34 cellular contexts compared by ENCODE assay signal in genomic region chr3:67433109-67433508, GRCh38.
"Had no signal": no experiment of that assay in that cellular context is flagged by ENCODE, and none has a peak within 500 bp of the region (broad histone marks: within the 10 kb centered on the region; RNA-seq: fewer than 3 reads in every experiment).

No MANE protein-coding gene starts in this region.

- H3K36me3 ChIP-seq: adrenal gland, brain microvascular endothelial cell, breast epithelium had no signal

- DNase-seq: activated B cell treated with CpG ODN at 0.5 μM for 24 hours; activated CD4-positive, alpha-beta memory T cell treated with anti-CD3 and anti-CD28 coated beads for 36 hours; activated CD4-positive, alpha-beta T cell treated with anti-CD3 and anti-CD28 coated beads for 4 hours; activated CD4-positive, alpha-beta T cell treated with anti-CD3 and anti-CD28 coated beads, Interleukin-2, amount 10 ng/mL, durations not matched to agents 24 days and 14 days; activated CD4-positive, alpha-beta T cell treated with anti-CD3 and anti-CD28 coated beads, Interleukin-2, amount 50 U/mL, for 1 hour; activated CD4-positive, alpha-beta T cell treated with anti-CD3 and anti-CD28 coated beads, Interleukin-2, amount 50 U/mL, for 4 hours; activated CD4-positive, CD25-positive, alpha-beta regulatory T cell treated with anti-CD3 and anti-CD28 coated beads, Interleukin-2, amount 50 U/mL, for 72 hours; activated CD8-positive, alpha-beta memory T cell treated with anti-CD3 and anti-CD28 coated beads, Interleukin-2, amount 50 U/mL, for 4 hours; activated CD8-positive, alpha-beta T cell treated with anti-CD3 and anti-CD28 coated beads for 36 hours; activated effector memory CD4-positive, alpha-beta T cell treated with anti-CD3 and anti-CD28 coated beads, Interleukin-2, amount 50 U/mL, for 16 hours; activated gamma-delta T cell treated with Interleukin-2 at 50 U/mL for 16 hours; activated naive CD4-positive, alpha-beta T cell; activated naive CD4-positive, alpha-beta T cell treated with anti-CD3 and anti-CD28 coated beads for 36 hours; activated naive CD4-positive, alpha-beta T cell treated with anti-CD3 and anti-CD28 coated beads, Interleukin-2, amount 50 U/mL, for 16 hours; activated naive CD8-positive, alpha-beta T cell treated with anti-CD3 and anti-CD28 coated beads for 36 hours; activated T-cell treated with anti-CD3 and anti-CD28 coated beads for 4 hours; activated T-cell treated with anti-CD3 and anti-CD28 coated beads, Interleukin-2, amount 50 U/mL, for 1 hour; activated T-cell treated with anti-CD3 and anti-CD28 coated beads, Interleukin-2, amount 50 U/mL, for 4 hours; activated T-cell treated with anti-CD3 and anti-CD28 coated beads, Interleukin-2, amount 50 U/mL, for 72 hours; adrenal gland; amniotic stem cell; aorta; body of pancreas; brain microvascular endothelial cell; central memory CD4-positive, alpha-beta T cell; T-helper 2 cell; T-helper 9 cell had no signal

- ATAC-seq: activated CD8-positive, alpha-beta T cell treated with anti-CD3 and anti-CD28 coated beads for 36 hours; activated naive CD4-positive, alpha-beta T cell treated with anti-CD3 and anti-CD28 coated beads, Interleukin-2, amount 50 U/mL, for 72 hours; activated T-cell treated with anti-CD3 and anti-CD28 coated beads, Interleukin-2, amount 50 U/mL, for 4 hours; activated T-cell treated with anti-CD3 and anti-CD28 coated beads, Interleukin-2, amount 50 U/mL, for 72 hours; activated T-helper 17 cell treated with anti-CD3 and anti-CD28 coated beads, Interleukin-2, amount 50 U/mL, for 72 hours; body of pancreas had no signal

- H3K27me3 ChIP-seq: adrenal gland, body of pancreas, brain microvascular endothelial cell, breast epithelium had no signal

- H3K4me3 ChIP-seq: adrenal gland, body of pancreas, breast epithelium had no signal

- H3K9me3 ChIP-seq: adrenal gland, body of pancreas, breast epithelium had no signal

- H3K27ac Mint-ChIP-seq: activated B cell treated with CpG ODN at 0.5 μM for 24 hours; activated CD4-positive, alpha-beta memory T cell treated with anti-CD3 and anti-CD28 coated beads for 36 hours; activated CD4-positive, alpha-beta T cell treated with anti-CD3 and anti-CD28 coated beads, Interleukin-2, amount 10 ng/mL, durations not matched to agents 24 days and 14 days; activated CD8-positive, alpha-beta T cell treated with anti-CD3 and anti-CD28 coated beads for 36 hours; activated naive CD4-positive, alpha-beta T cell treated with anti-CD3 and anti-CD28 coated beads for 36 hours; activated naive CD4-positive, alpha-beta T cell treated with anti-CD3 and anti-CD28 coated beads, Interleukin-2, amount 50 U/mL, for 72 hours; activated naive CD8-positive, alpha-beta T cell treated with anti-CD3 and anti-CD28 coated beads for 36 hours; activated T-cell treated with anti-CD3 and anti-CD28 coated beads, Interleukin-2, amount 50 U/mL, for 72 hours; activated T-helper 1 cell treated with anti-CD3 and anti-CD28 coated beads, Interleukin-12 subunit alpha, Interleukin-12 subunit beta, Interleukin-2, Interleukin-4 antibody, amounts not matched to agents 30 ng/mL and 10 ng/mL and 1 ng/mL, durations not matched to agents 14 hours and 24 hours and 36 hours; activated T-helper 17 cell treated with anti-CD3 and anti-CD28 coated beads, Interleukin-2, amount 50 U/mL, for 72 hours; T-helper 1 cell treated with Interleukin-12 subunit alpha and Interleukin-12 subunit beta and Interleukin-4 antibody, amounts not matched to agents 30 μg/mL and 1 μg/mL, for 36 hours; T-helper 2 cell treated with Interferon-gamma antibody and Interleukin-4, amounts not matched to agents 5 μg/mL and 100 μg/mL, for 36 hours had no signal

- H3K4me3 Mint-ChIP-seq: activated B cell treated with CpG ODN at 0.5 μM for 24 hours; activated CD4-positive, alpha-beta memory T cell treated with anti-CD3 and anti-CD28 coated beads for 36 hours; activated CD4-positive, alpha-beta T cell treated with anti-CD3 and anti-CD28 coated beads, Interleukin-2, amount 10 ng/mL, durations not matched to agents 24 days and 14 days; activated CD8-positive, alpha-beta T cell treated with anti-CD3 and anti-CD28 coated beads for 36 hours; activated naive CD4-positive, alpha-beta T cell treated with anti-CD3 and anti-CD28 coated beads for 36 hours; activated naive CD8-positive, alpha-beta T cell treated with anti-CD3 and anti-CD28 coated beads for 36 hours; activated T-cell treated with anti-CD3 and anti-CD28 coated beads, Interleukin-2, amount 50 U/mL, for 4 hours; activated T-cell treated with anti-CD3 and anti-CD28 coated beads, Interleukin-2, amount 50 U/mL, for 72 hours; activated T-helper 1 cell treated with anti-CD3 and anti-CD28 coated beads, Interleukin-12 subunit alpha, Interleukin-12 subunit beta, Interleukin-2, Interleukin-4 antibody, amounts not matched to agents 30 ng/mL and 10 ng/mL and 1 ng/mL, durations not matched to agents 14 hours and 24 hours and 36 hours; activated T-helper 17 cell treated with anti-CD3 and anti-CD28 coated beads, Interleukin-2, amount 50 U/mL, for 72 hours; T-helper 1 cell treated with Interleukin-12 subunit alpha and Interleukin-12 subunit beta and Interleukin-4 antibody, amounts not matched to agents 30 μg/mL and 1 μg/mL, for 36 hours; T-helper 2 cell treated with Interferon-gamma antibody and Interleukin-4, amounts not matched to agents 5 μg/mL and 100 μg/mL, for 36 hours had no signal

- H3K4me1 ChIP-seq: adrenal gland, body of pancreas, breast epithelium had no signal

- H3K27me3 Mint-ChIP-seq: activated B cell treated with CpG ODN at 0.5 μM for 24 hours; activated CD4-positive, alpha-beta memory T cell treated with anti-CD3 and anti-CD28 coated beads for 36 hours; activated CD4-positive, alpha-beta T cell treated with anti-CD3 and anti-CD28 coated beads, Interleukin-2, amount 10 ng/mL, durations not matched to agents 24 days and 14 days; activated CD8-positive, alpha-beta T cell treated with anti-CD3 and anti-CD28 coated beads for 36 hours; activated naive CD8-positive, alpha-beta T cell treated with anti-CD3 and anti-CD28 coated beads for 36 hours; activated T-helper 17 cell treated with anti-CD3 and anti-CD28 coated beads, Interleukin-2, amount 50 U/mL, for 72 hours had no signal

- H3K4me1 Mint-ChIP-seq: activated B cell treated with CpG ODN at 0.5 μM for 24 hours had no signal

- H3K27ac ChIP-seq: adrenal gland, body of pancreas, brain microvascular endothelial cell, breast epithelium, VCaP had no signal
